In genomic region chr4:108779958-108780357, GRCh38 we compare ENCODE assay signal across 31 cellular contexts. TPM values are rescaled to one million over a fixed set of nuclear protein-coding genes. Genes with fewer than 3 reads are reported as not detected.
DNase-seq lines count a peak whose midpoint lies in the region; ATAC-seq, FAIRE-seq and TF ChIP-seq lines count a peak whose summit lies in the region.
"Had no signal": no experiment of that assay in that cellular context is flagged by ENCODE, and none has a peak within 500 bp of the region (broad histone marks: within the 10 kb centered on the region; RNA-seq: fewer than 3 reads in every experiment).

No MANE protein-coding gene starts in this region.

- H3K9ac ChIP-seq in endothelial cell of umbilical vein (replicated peaks; ENCODE audit: extremely low read depth, insufficient read depth, low read length), result no peak overlapping the region
- H3K9ac ChIP-seq in neural progenitor cell, result no peak overlapping the region
- H3K9ac ChIP-seq: BLaER1 had no signal

- H3K4me3 ChIP-seq in endothelial cell of umbilical vein (replicated peaks in 1 of 3; ENCODE audit: insufficient read depth in 1 of 3, low read depth in 1 of 3, low read length in 3 of 3) (no peak overlapping the region), neural progenitor cell (no peak overlapping the region), pancreas (no peak overlapping the region)
- H3K4me3 ChIP-seq: BLaER1, GM12878 had no signal

- H3K4me1 ChIP-seq in endothelial cell of umbilical vein (ENCODE audit: control insufficient read depth, extremely low read depth, insufficient read depth, low read length), result peaks cover 5% of the 10 kb centered on the region
- H3K4me1 ChIP-seq in neural progenitor cell, result no peaks in the 10 kb centered on the region
- peaks cover 0 to 9% (median 5%) of the 10 kb centered on the region in 3 donors for H3K4me1 ChIP-seq in pancreas
- H3K4me1 ChIP-seq: BE2C, BLaER1 had no signal

- TF ChIP-seq CTCF in endothelial cell of umbilical vein (IDR thresholded peaks at IDR 0.05; ENCODE audit: extremely low read depth in 1 of 2, insufficient read depth in 1 of 2, low read depth in 1 of 2, low read length in 2 of 2) (no peak), neural progenitor cell (IDR thresholded peaks at IDR 0.05) (no peak), pancreas (IDR thresholded peaks at IDR 0.05) (no peak)

- H3F3A ChIP-seq in neural progenitor cell (ENCODE audit: low read depth), result no peaks in the 10 kb centered on the region

- no TSS peak for BruUV-seq in endothelial cell of umbilical vein (replicated peaks; lab: Mats Ljungman, UMichigan)

- no peak for TF ChIP-seq POLR2A in endothelial cell of umbilical vein (IDR thresholded peaks at IDR 0.05; ENCODE audit: low read depth, low read length)

- POLR2A ChIA-PET in endothelial cell of umbilical vein (lab: Charles Lee), result no interaction called here

- ATAC-seq in GM18868 (IDR thresholded peaks at IDR 0.05; ENCODE audit: unreplicated experiment) (no peak), pancreas (no peak), HG03045 (IDR thresholded peaks at IDR 0.05; ENCODE audit: unreplicated experiment) (no peak)
- ATAC-seq: GM12878 had no signal

- peak; percentile 25 to 39 for DNase-seq in NCI-H524 (lab: John Stamatoyannopoulos, UW)
- DNase-seq in NCI-H524 treated with DMSO at 0.1 percent for 48 hours (lab: John Stamatoyannopoulos, UW), result no peak
- peak; percentile 59 for DNase-seq in endothelial cell of umbilical vein (ENCODE audit: low read depth, low spot score)
- no peak for DNase-seq in neural progenitor cell (ENCODE audit: low spot score)
- DNase-seq in pancreas, result no peak
- DNase-seq: 8988T; ACHN; BE2C; C1 segment of cervical spinal cord; CD4-positive, alpha-beta memory T cell; CD4-positive, CD25-positive, alpha-beta regulatory T cell; CD8-positive, alpha-beta memory T cell; COR-L47; DMS 273 treated with DMSO at 0.1 percent for 48 hours; DMS153; DMS53; DMS79; DND-41; EL; GDM1 had no signal

- H3K9me3 Mint-ChIP-seq in neural progenitor cell, result no peaks in the 10 kb centered on the region
- H3K9me3 Mint-ChIP-seq: CD8-positive, alpha-beta memory T cell had no signal

- no peaks in the 10 kb centered on the region for H3K27me3 ChIP-seq in endothelial cell of umbilical vein (ENCODE audit: control insufficient read depth in 2 of 2, insufficient read depth in 2 of 2, low read length in 2 of 2)
- no peaks in the 10 kb centered on the region for H3K27me3 ChIP-seq in neural progenitor cell
- H3K27me3 ChIP-seq in pancreas, result no peaks in the 10 kb centered on the region
- H3K27me3 ChIP-seq: BLaER1 had no signal

- H3K4me2 ChIP-seq in endothelial cell of umbilical vein (ENCODE audit: insufficient read depth, low read length) (no peak overlapping the region), neural progenitor cell (no peak overlapping the region)
- H3K4me2 ChIP-seq: BLaER1 had no signal

- H3K9me1 ChIP-seq in endothelial cell of umbilical vein (replicated peaks; ENCODE audit: control insufficient read depth, extremely low read depth, insufficient read depth, low read length), result no peaks in the 10 kb centered on the region

- H3K4me3 Mint-ChIP-seq in neural progenitor cell, result no peak overlapping the region
- H3K4me3 Mint-ChIP-seq: CD14-positive monocyte; CD4-positive, alpha-beta memory T cell; CD4-positive, CD25-positive, alpha-beta regulatory T cell; CD8-positive, alpha-beta memory T cell had no signal

- H3K79me2 ChIP-seq in endothelial cell of umbilical vein (ENCODE audit: control insufficient read depth, insufficient read depth, low read length), result no peaks in the 10 kb centered on the region
- no peaks in the 10 kb centered on the region for H3K79me2 ChIP-seq in neural progenitor cell (ENCODE audit: low read depth)

- no peaks in the 10 kb centered on the region for H3K4me1 Mint-ChIP-seq in neural progenitor cell
- H3K4me1 Mint-ChIP-seq: CD14-positive monocyte; CD4-positive, alpha-beta memory T cell; CD4-positive, CD25-positive, alpha-beta regulatory T cell; CD8-positive, alpha-beta memory T cell had no signal

- H3K27ac Mint-ChIP-seq in neural progenitor cell, result peak overlapping the region; percentile 14
- H3K27ac Mint-ChIP-seq: CD14-positive monocyte; CD4-positive, alpha-beta memory T cell; CD4-positive, CD25-positive, alpha-beta regulatory T cell; CD8-positive, alpha-beta memory T cell had no signal

- H3K36me3 Mint-ChIP-seq in neural progenitor cell, result no peaks in the 10 kb centered on the region
- H3K36me3 Mint-ChIP-seq: CD14-positive monocyte; CD4-positive, alpha-beta memory T cell; CD4-positive, CD25-positive, alpha-beta regulatory T cell; CD8-positive, alpha-beta memory T cell had no signal

- no peaks in the 10 kb centered on the region for H3K27me3 Mint-ChIP-seq in neural progenitor cell (ENCODE audit: insufficient read depth, low read depth)
- H3K27me3 Mint-ChIP-seq: CD4-positive, CD25-positive, alpha-beta regulatory T cell had no signal

- FAIRE-seq in endothelial cell of umbilical vein (lab: Jason Lieb, UNC) (peak; percentile 57), pancreas (lab: Jason Lieb, UNC) (no peak)
- FAIRE-seq: A204.1, GM12878, GM12892, GM18507, GM19239 had no signal

- intact Hi-C loops in endothelial cell of umbilical vein (cut with micrococcal nuclease) (no loop called here), pancreas (cut with DNase I) (no loop called here)

- CTCF ChIA-PET in endothelial cell of umbilical vein (lab: Charles Lee), result interaction anchor here (0.7 to 1.8 kb wide), 7 partner anchors 11 to 761 kb away, joined by 3 to 8 read pairs (median 4); partner anchors contain the start of gene ETNPPL

- H4K20me1 ChIP-seq in endothelial cell of umbilical vein (replicated peaks; ENCODE audit: control insufficient read depth, extremely low read depth, insufficient read depth, low read length) (no peaks in the 10 kb centered on the region), neural progenitor cell (ENCODE audit: low read depth) (no peaks in the 10 kb centered on the region)
- H4K20me1 ChIP-seq: BLaER1 had no signal

- H3K36me3 ChIP-seq in endothelial cell of umbilical vein (ENCODE audit: control insufficient read depth in 2 of 2, extremely low read depth in 1 of 2, insufficient read depth in 2 of 2, low read length in 2 of 2) (no peaks in the 10 kb centered on the region), neural progenitor cell (no peaks in the 10 kb centered on the region), pancreas (no peaks in the 10 kb centered on the region)
- H3K36me3 ChIP-seq: BE2C, BLaER1 had no signal

- peak overlapping the region; percentile 41 for H2AFZ ChIP-seq in endothelial cell of umbilical vein (ENCODE audit: low read depth, low read length)
- no peak overlapping the region for H2AFZ ChIP-seq in neural progenitor cell (replicated peaks)

- no peaks in the 10 kb centered on the region for H3K9me3 ChIP-seq in endothelial cell of umbilical vein (replicated peaks; ENCODE audit: control insufficient read depth, insufficient read depth, low read length)
- no peaks in the 10 kb centered on the region for H3K9me3 ChIP-seq in neural progenitor cell (ENCODE audit: low read depth)
- no peaks in the 10 kb centered on the region for H3K9me3 ChIP-seq in pancreas
- H3K9me3 ChIP-seq: BE2C, BLaER1 had no signal

- no peak overlapping the region for H3K27ac ChIP-seq in endothelial cell of umbilical vein (ENCODE audit: insufficient read depth, low read depth, low read length)
- H3K27ac ChIP-seq in neural progenitor cell, result no peak overlapping the region
- no peak overlapping the region for H3K27ac ChIP-seq in pancreas
- H3K27ac ChIP-seq: BLaER1 had no signal

- dilution Hi-C loops in endothelial cell of umbilical vein (cut with MboI; ENCODE audit: extremely low pct_ligation_motif_present, low sequenced_read_pairs), result no loop called here

TF ChIP-seq in endothelial cell of umbilical vein, 7 proteins besides CTCF, POLR2A, EP300 and RAD21:
- TF ChIP-seq POLR2AphosphoS5 (IDR thresholded peaks at IDR 0.05; ENCODE audit: insufficient read depth, low read depth, low read length) (no peak), MAX (IDR thresholded peaks at IDR 0.05; ENCODE audit: insufficient read depth, insufficient read length) (no peak), EZH2 (IDR thresholded peaks at IDR 0.05; ENCODE audit: borderline replicate concordance, low read depth, low read length, severe bottlenecking) (no peak), GATA2 (IDR thresholded peaks at IDR 0.05; ENCODE audit: insufficient read depth, insufficient read length, low read depth, low read length) (peak; percentile 51), JUN (IDR thresholded peaks at IDR 0.05; ENCODE audit: borderline replicate concordance, insufficient read depth, insufficient read length, low read depth) (no peak), FOS (IDR thresholded peaks at IDR 0.05; ENCODE audit: borderline replicate concordance, insufficient read depth, low read length) (no peak)

RNA-seq across cellular contexts. Expression of gene ETNPPL, which starts 17.1 kb away (rescaled TPM):
- total RNA-seq in endothelial cell of umbilical vein (not detected in 2 replicates), neural progenitor cell (ENCODE audit: low replicate concordance) (0.19 and 0.43 TPM in 2 replicates), pancreas (under 1 TPM in 1 of 6 donors, not detected in 5; 0.25 TPM)
- polyA plus RNA-seq in endothelial cell of umbilical vein (not detected in 2 replicates), pancreas (not detected)
- not detected in 2 replicates for polyA plus RNA-seq in endothelial cell of umbilical vein (2011; cell fraction: cytosol; rRNA removed)
- not detected in 2 replicates for polyA plus RNA-seq in endothelial cell of umbilical vein (2011; cell fraction: nucleus; rRNA removed)
- polyA plus RNA-seq in endothelial cell of umbilical vein (2012), result not detected in 2 replicates
- not detected in 2 replicates for polyA minus RNA-seq in endothelial cell of umbilical vein
- polyA minus RNA-seq in endothelial cell of umbilical vein (2011; cell fraction: cytosol; rRNA and poly(A)+ RNA removed), result 2.3 TPM
- polyA minus RNA-seq in endothelial cell of umbilical vein (2011; cell fraction: nucleus; rRNA and poly(A)+ RNA removed), result not detected in 2 replicates
- total RNA-seq: CD4-positive, alpha-beta memory T cell; CD4-positive, CD25-positive, alpha-beta regulatory T cell; CD8-positive, alpha-beta memory T cell; G401; GM12878 had no signal
- polyA plus RNA-seq: AG04450; CD14-positive monocyte; CD4-positive, alpha-beta memory T cell; CD4-positive, CD25-positive, alpha-beta regulatory T cell; CD8-positive, alpha-beta memory T cell; GM12878 had no signal

Comparison
In these comparisons a context has a peak if more than half of its experiments do, and no peak if none do; other contexts are left out.
1. DNase-seq: peak in NCI-H524 (2 of 2) and endothelial cell of umbilical vein (single experiment); none in NCI-H524 treated with DMSO at 0.1 percent for 48 hours (single experiment), neural progenitor cell (single experiment) and pancreas (0 of 6).